In genomic region chr10:123402656-123403055, GRCh38 we compare ENCODE assay signal across 12 cellular contexts.
DNase-seq lines count a peak whose midpoint lies in the region; ATAC-seq lines count a peak whose summit lies in the region.
"Had no signal": no experiment of that assay in that cellular context is flagged by ENCODE, and none has a peak within 500 bp of the region (broad histone marks: within the 10 kb centered on the region; RNA-seq: fewer than 3 reads in every experiment).

No MANE protein-coding gene starts in this region.

- H3K27ac Mint-ChIP-seq in CD4-positive, CD25-positive, alpha-beta regulatory T cell, result no peak overlapping the region
- H3K27ac Mint-ChIP-seq: activated CD4-positive, alpha-beta T cell treated with anti-CD3 and anti-CD28 coated beads, Interleukin-2, amount 10 ng/mL, durations not matched to agents 24 days and 14 days; neural progenitor cell had no signal

- no peaks in the 10 kb centered on the region for H3K36me3 ChIP-seq in CD4-positive, CD25-positive, alpha-beta regulatory T cell (ENCODE audit: control insufficient read depth, insufficient read depth, low read length)
- H3K36me3 ChIP-seq: cardiac muscle cell had no signal

- H3K27ac ChIP-seq in CD4-positive, CD25-positive, alpha-beta regulatory T cell (ENCODE audit: insufficient read depth, low read length, poor library complexity, severe bottlenecking), result no peak overlapping the region
- H3K27ac ChIP-seq in substantia nigra (ENCODE audit: low read depth, low read length, poor library complexity, severe bottlenecking), result no peak overlapping the region
- H3K27ac ChIP-seq: cardiac muscle cell, neural progenitor cell had no signal

- peaks cover 3 to 15% (median 8%) of the 10 kb centered on the region in 7 donors for H3K9me3 Mint-ChIP-seq in CD4-positive, CD25-positive, alpha-beta regulatory T cell
- H3K9me3 Mint-ChIP-seq: activated CD4-positive, alpha-beta T cell treated with anti-CD3 and anti-CD28 coated beads, Interleukin-2, amount 10 ng/mL, durations not matched to agents 24 days and 14 days had no signal

- peaks cover 0 to 2% (median 0%) of the 10 kb centered on the region in 4 donors for H3K4me1 Mint-ChIP-seq in CD4-positive, CD25-positive, alpha-beta regulatory T cell
- H3K4me1 Mint-ChIP-seq: activated CD4-positive, alpha-beta T cell treated with anti-CD3 and anti-CD28 coated beads, Interleukin-2, amount 10 ng/mL, durations not matched to agents 24 days and 14 days had no signal

- no peaks in the 10 kb centered on the region for H3K4me1 ChIP-seq in CD4-positive, CD25-positive, alpha-beta regulatory T cell (ENCODE audit: control insufficient read depth, insufficient read depth, low read length, poor library complexity, severe bottlenecking)

- H3K27me3 ChIP-seq in CD4-positive, CD25-positive, alpha-beta regulatory T cell (ENCODE audit: control insufficient read depth, insufficient read depth, low read length), result peaks cover 9% of the 10 kb centered on the region
- H3K27me3 ChIP-seq: cardiac muscle cell, neural progenitor cell had no signal

- DNase-seq in CD4-positive, CD25-positive, alpha-beta regulatory T cell, result no peak
- DNase-seq in NOMO-1 (lab: John Stamatoyannopoulos, UW; ENCODE audit: unreplicated experiment in 2 of 2) (peak; percentile 89 to 99), NK-92 (lab: John Stamatoyannopoulos, UW; ENCODE audit: unreplicated experiment) (no peak), substantia nigra (lab: John Stamatoyannopoulos, UW) (no peak)
- DNase-seq in activated CD8-positive, alpha-beta memory T cell treated with anti-CD3 and anti-CD28 coated beads, Interleukin-2, amount 50 U/mL, for 48 hours, result no peak
- no peak for DNase-seq in activated T-cell treated with anti-CD3 and anti-CD28 coated beads, Interleukin-2, amount 50 U/mL, for 1 hour
- DNase-seq: activated CD4-positive, alpha-beta T cell treated with anti-CD3 and anti-CD28 coated beads, Interleukin-2, amount 10 ng/mL, durations not matched to agents 24 days and 14 days; glutamatergic neuron had no signal

- peaks cover 5% of the 10 kb centered on the region for H3K27me3 Mint-ChIP-seq in CD4-positive, CD25-positive, alpha-beta regulatory T cell
- H3K27me3 Mint-ChIP-seq: activated CD4-positive, alpha-beta T cell treated with anti-CD3 and anti-CD28 coated beads, Interleukin-2, amount 10 ng/mL, durations not matched to agents 24 days and 14 days had no signal

- no peak overlapping the region for H3K4me3 Mint-ChIP-seq in CD4-positive, CD25-positive, alpha-beta regulatory T cell
- H3K4me3 Mint-ChIP-seq: activated CD4-positive, alpha-beta T cell treated with anti-CD3 and anti-CD28 coated beads, Interleukin-2, amount 10 ng/mL, durations not matched to agents 24 days and 14 days; neural progenitor cell had no signal

- peaks cover 13 to 14% of the 10 kb centered on the region in 2 experiments for H3K9me3 ChIP-seq in CD4-positive, CD25-positive, alpha-beta regulatory T cell (ENCODE audit: control insufficient read depth in 2 of 2, low read length in 2 of 2)

- peak; percentile 37 to 40 for ATAC-seq in CD4-positive, CD25-positive, alpha-beta regulatory T cell (ENCODE audit: low read depth in 2 of 2)
- ATAC-seq in GM19372 (IDR thresholded peaks at IDR 0.05; ENCODE audit: low read depth, unreplicated experiment) (peak; percentile 69), HG02981 (IDR thresholded peaks at IDR 0.05; ENCODE audit: unreplicated experiment) (peak; percentile 79)

- peaks cover 7% of the 10 kb centered on the region for H3K36me3 Mint-ChIP-seq in CD4-positive, CD25-positive, alpha-beta regulatory T cell
- H3K36me3 Mint-ChIP-seq: neural progenitor cell had no signal

- no peak overlapping the region for H3K4me3 ChIP-seq in CD4-positive, CD25-positive, alpha-beta regulatory T cell (ENCODE audit: low read depth, low read length)
- H3K4me3 ChIP-seq: cardiac muscle cell, neural progenitor cell had no signal

Comparison
In these comparisons a context has a peak if more than half of its experiments do, and no peak if none do; other contexts are left out.
1. DNase-seq: peak in NOMO-1 (2 of 2); none in CD4-positive, CD25-positive, alpha-beta regulatory T cell (0 of 3), NK-92 (single experiment), activated CD8-positive, alpha-beta memory T cell treated with anti-CD3 and anti-CD28 coated beads, Interleukin-2, amount 50 U/mL, for 48 hours (single experiment), activated T-cell treated with anti-CD3 and anti-CD28 coated beads, Interleukin-2, amount 50 U/mL, for 1 hour (single experiment) and substantia nigra (0 of 49).
2. Peak in every context shown above with its lines, with median percentiles within 50 percentile points of each other: ATAC-seq.